Comparison of ENCODE assay signal across 8 cellular contexts in the genomic region with DNA sequence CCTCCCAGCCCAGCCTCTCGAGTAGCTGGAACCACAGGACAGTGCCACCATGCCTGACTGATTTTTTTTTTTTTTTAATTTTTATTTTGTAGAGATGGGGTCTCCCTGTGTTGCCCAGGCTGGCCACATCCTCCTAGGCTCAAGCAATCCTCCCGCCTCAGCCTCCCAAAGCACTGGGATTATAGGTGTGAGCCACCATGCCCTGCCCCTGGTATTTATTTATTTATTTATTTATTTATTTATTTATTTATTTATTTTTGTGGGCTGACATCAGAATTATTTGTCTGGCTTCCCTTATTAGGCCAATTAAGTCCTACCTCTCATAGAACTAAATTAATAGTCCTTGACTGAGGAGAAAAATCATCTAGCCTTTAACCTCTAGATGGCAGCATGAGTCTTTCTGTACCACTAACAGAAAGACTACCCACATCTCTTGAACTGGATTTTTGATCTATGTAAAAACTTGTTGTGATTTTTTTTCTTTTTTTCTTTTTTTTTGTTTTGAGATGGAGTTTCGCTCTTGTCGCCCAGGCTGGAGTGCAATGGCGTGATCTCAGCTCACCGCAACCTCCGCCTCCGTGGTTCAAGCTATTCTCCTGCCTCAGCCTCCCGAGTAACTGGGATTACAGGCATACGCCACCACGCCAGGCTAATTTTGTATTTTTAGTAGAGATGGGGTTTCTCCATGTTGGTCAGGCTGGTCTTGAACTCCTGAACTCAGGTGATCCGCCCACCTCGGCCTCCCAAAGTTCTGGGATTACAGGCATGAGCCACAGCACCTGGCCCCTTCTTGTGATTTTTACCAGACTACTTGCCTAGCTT. TPM values are rescaled to one million over a fixed set of nuclear protein-coding genes. Genes with fewer than 3 reads are reported as not detected.
A peak's percentile ranks its signal among the peaks of the same experiment; 100 is the strongest.
DNase-seq lines count a peak whose midpoint lies in the region; ATAC-seq and TF ChIP-seq lines count a peak whose summit lies in the region.
"Not testable (repeated sequence)": the region's sequence is repeated elsewhere in the genome, so short reads cannot be mapped to it uniquely, and the experiment has no call there.

No MANE protein-coding gene starts in this region.

- H3K4me1 Mint-ChIP-seq in CD8-positive, alpha-beta T cell (ENCODE audit: low read depth); GM23338; stimulated activated naive B cell treated with anti-CD40 and anti-IgM and Interleukin-4, amounts not matched to agents 10 μg/mL and 1 μg/mL and 100 μg/mL, for 72 hours: not testable (repeated sequence)

- not testable (repeated sequence) for ATAC-seq in CD8-positive, alpha-beta T cell
- ATAC-seq in GM23338 = peak; percentile 62; the same call in 2 of the 3 replicates
- peak; percentile 80 to 84 for ATAC-seq in stimulated activated naive B cell treated with anti-CD40 and anti-IgM and Interleukin-4, amounts not matched to agents 10 μg/mL and 1 μg/mL and 100 μg/mL, for 72 hours (replicated peaks)

- not testable (repeated sequence) for H3K27me3 ChIP-seq in CD8-positive, alpha-beta T cell (ENCODE audit: insufficient read depth, low read length); GM23338 (ENCODE audit: insufficient read depth)

- not testable (repeated sequence) for H3K9me2 ChIP-seq in GM23338 (ENCODE audit: insufficient read depth)

- CTCF ChIA-PET in CD8-positive, alpha-beta T cell (lab: Charles Lee) = interaction anchor here (0.6 to 2.6 kb wide), 7 partner anchors 11 to 167 kb away, joined by 3 to 16 read pairs (median 4); no protein-coding TSS in a partner anchor

- not testable (repeated sequence) for H3K79me2 ChIP-seq in GM23338 (replicated peaks; ENCODE audit: insufficient read depth)

- peak; percentile 50 for TF ChIP-seq CTCF in CD8-positive, alpha-beta T cell (IDR thresholded peaks at IDR 0.05)
- TF ChIP-seq CTCF in GM23338 (conservative IDR thresholded peaks at IDR 0.05; ENCODE audit: low read depth in 2 of 2) (peak; percentile 63 to 66), fibroblast of villous mesenchyme (IDR thresholded peaks at IDR 0.05; ENCODE audit: insufficient read depth, low read depth, low read length) (peak; percentile 66)

- not testable (repeated sequence) for H3K27me3 Mint-ChIP-seq in CD8-positive, alpha-beta T cell (ENCODE audit: low read depth); GM23338 (ENCODE audit: insufficient read depth, low read depth, poor library complexity); stimulated activated naive B cell treated with anti-CD40 and anti-IgM and Interleukin-4, amounts not matched to agents 10 μg/mL and 1 μg/mL and 100 μg/mL, for 72 hours

- H3K9me3 ChIP-seq in CD8-positive, alpha-beta T cell (ENCODE audit: low read length) = not testable (repeated sequence)

- H3K9me3 Mint-ChIP-seq in CD8-positive, alpha-beta T cell; GM23338; stimulated activated naive B cell treated with anti-CD40 and anti-IgM and Interleukin-4, amounts not matched to agents 10 μg/mL and 1 μg/mL and 100 μg/mL, for 72 hours: not testable (repeated sequence)

- intact Hi-C loops in CD8-positive, alpha-beta T cell (cut with DNase I, micrococcal nuclease) = loop anchor here (1.0 kb wide), 2 partner anchors 140 to 146 kb away; no protein-coding TSS in a partner anchor

- not testable (repeated sequence) for H3K4me3 ChIP-seq in CD8-positive, alpha-beta T cell (ENCODE audit: low read depth, low read length); GM23338; fibroblast of villous mesenchyme (ENCODE audit: low read depth, low read length)

- POLR2A ChIA-PET in CD8-positive, alpha-beta T cell (lab: Charles Lee) = interaction anchor here (1.1 kb wide), 1 partner anchor 140 kb away, joined by 3 read pairs; no protein-coding TSS in a partner anchor

- H3K36me3 ChIP-seq in CD8-positive, alpha-beta T cell (ENCODE audit: insufficient read depth, low read length); GM23338 (ENCODE audit: insufficient read depth): not testable (repeated sequence)

- not testable (repeated sequence) for H4K20me1 ChIP-seq in GM23338 (replicated peaks; ENCODE audit: insufficient read depth)

- not testable (repeated sequence) for DNase-seq in CD8-positive, alpha-beta T cell; stimulated activated naive B cell treated with anti-CD40 and anti-IgM and Interleukin-4, amounts not matched to agents 10 μg/mL and 1 μg/mL and 100 μg/mL, for 72 hours
- DNase-seq in GM23338 (ENCODE audit: low spot score) = peak; percentile 72
- DNase-seq in NCI-H1417 treated with DMSO at 0.1 percent for 48 hours (lab: John Stamatoyannopoulos, UW) = peak; percentile 53
- DNase-seq in OCI-M2 (lab: John Stamatoyannopoulos, UW; ENCODE audit: unreplicated experiment) = peak; percentile 2
- DNase-seq in amniotic stem cell (lab: John Stamatoyannopoulos, UW) = peak; percentile 10
- peak; percentile 73 for DNase-seq in fibroblast of villous mesenchyme (ENCODE audit: low read depth)
- DNase-seq in medulla oblongata (ENCODE audit: extremely low spot score) = peak; percentile 65

- H3K27ac Mint-ChIP-seq in CD8-positive, alpha-beta T cell; GM23338; stimulated activated naive B cell treated with anti-CD40 and anti-IgM and Interleukin-4, amounts not matched to agents 10 μg/mL and 1 μg/mL and 100 μg/mL, for 72 hours: not testable (repeated sequence)

- H3K36me3 Mint-ChIP-seq in CD8-positive, alpha-beta T cell = peaks cover 35% of the 10 kb centered on the region
- peaks cover 11% of the 10 kb centered on the region for H3K36me3 Mint-ChIP-seq in GM23338 (ENCODE audit: low read depth)
- peaks cover 14 to 27% of the 10 kb centered on the region in 2 donors for H3K36me3 Mint-ChIP-seq in stimulated activated naive B cell treated with anti-CD40 and anti-IgM and Interleukin-4, amounts not matched to agents 10 μg/mL and 1 μg/mL and 100 μg/mL, for 72 hours

- not testable (repeated sequence) for H3K27ac ChIP-seq in CD8-positive, alpha-beta T cell (ENCODE audit: low read depth, low read length); GM23338 (ENCODE audit: low read depth)

- not testable (repeated sequence) for H2AFZ ChIP-seq in GM23338

- not testable (repeated sequence) for H3K4me3 Mint-ChIP-seq in CD8-positive, alpha-beta T cell; GM23338; stimulated activated naive B cell treated with anti-CD40 and anti-IgM and Interleukin-4, amounts not matched to agents 10 μg/mL and 1 μg/mL and 100 μg/mL, for 72 hours

- not testable (repeated sequence) for H3F3A ChIP-seq in GM23338 (replicated peaks; ENCODE audit: low read depth)

- not testable (repeated sequence) for H3K4me2 ChIP-seq in GM23338

- not testable (repeated sequence) for H3K4me1 ChIP-seq in CD8-positive, alpha-beta T cell (ENCODE audit: insufficient read depth, low read length); GM23338 (ENCODE audit: insufficient read depth)

RNA-seq across cellular contexts. Expression of gene LIN52, which starts 26.9 kb away (rescaled TPM):
- 1 to 10 TPM; 6.1 to 6.8 TPM for total RNA-seq in CD8-positive, alpha-beta T cell
- total RNA-seq in GM23338 (2014; rRNA removed; shearing (Covaris generic)) = 8.6 and 10.7 TPM in 2 replicates
- 9.1 and 10.8 TPM in 2 replicates for polyA plus RNA-seq in GM23338 (2016; fragmentation: Nextera tagmentation; extraction: Ambion mirVana)
- 10.0 and 11.2 TPM in 2 replicates for total RNA-seq in fibroblast of villous mesenchyme

RNA-seq across cellular contexts. Expression of gene ALDH6A1, which starts 27.4 kb away (rescaled TPM):
- 1 to 10 TPM; 3.8 to 4.0 TPM for total RNA-seq in CD8-positive, alpha-beta T cell
- 20.7 and 28.0 TPM in 2 replicates for total RNA-seq in GM23338 (2014; rRNA removed; shearing (Covaris generic))
- 14.6 and 16.1 TPM in 2 replicates for polyA plus RNA-seq in GM23338 (2016; fragmentation: Nextera tagmentation; extraction: Ambion mirVana)
- 10.6 and 16.0 TPM in 2 replicates for total RNA-seq in fibroblast of villous mesenchyme
